Comparison of ENCODE assay signal across 10 cellular contexts in the genomic region with DNA sequence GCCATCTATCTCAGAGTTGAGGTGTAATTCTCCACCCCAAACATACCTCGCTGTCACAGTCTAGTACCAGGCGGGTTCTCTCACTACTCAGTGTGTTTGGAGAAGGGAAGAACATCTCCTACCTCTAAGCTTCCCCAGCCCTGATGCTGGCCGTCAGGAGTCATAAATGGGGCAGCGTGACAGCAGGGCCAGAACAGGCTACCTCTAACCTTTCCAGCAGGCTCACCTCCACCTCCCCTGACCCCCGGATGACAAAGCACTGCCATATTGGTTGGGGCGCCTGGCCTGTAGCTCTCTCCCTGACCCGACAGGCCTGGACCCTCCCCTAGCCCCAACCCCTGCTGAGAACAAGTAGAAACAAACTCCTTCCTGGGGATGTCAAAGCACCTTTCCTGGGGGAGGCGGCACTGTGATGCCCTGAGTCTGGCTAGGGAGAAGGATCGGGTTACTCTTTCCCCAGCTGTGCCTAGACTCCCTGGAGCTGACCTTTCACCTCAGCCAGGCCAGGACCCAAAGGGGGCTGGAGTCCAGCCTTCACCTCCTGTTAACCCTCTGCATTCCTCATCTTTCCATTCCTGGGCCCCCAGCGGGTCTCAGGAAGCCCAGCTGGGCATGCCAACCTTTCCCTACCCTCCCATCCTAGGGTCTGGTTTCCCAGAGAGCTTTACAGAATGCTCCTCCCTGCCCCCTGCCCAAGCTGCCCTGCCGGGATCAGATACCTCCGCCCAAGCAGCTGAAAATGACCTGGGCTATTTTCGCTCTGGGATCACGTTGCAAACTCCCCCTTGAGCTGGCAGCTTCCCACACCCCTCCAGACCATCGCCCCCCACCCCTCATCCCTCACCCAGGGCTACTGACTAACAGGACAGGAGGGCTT. TPM values are rescaled to one million over a fixed set of nuclear protein-coding genes. Genes with fewer than 3 reads are reported as not detected.
DNase-seq lines count a peak whose midpoint lies in the region; ATAC-seq and TF ChIP-seq lines count a peak whose summit lies in the region.
"Had no signal": no experiment of that assay in that cellular context is flagged by ENCODE, and none has a peak within 500 bp of the region (broad histone marks: within the 10 kb centered on the region; RNA-seq: fewer than 3 reads in every experiment).

No MANE protein-coding gene starts in this region.

- peaks cover 82% of the 10 kb centered on the region for H3K79me2 ChIP-seq in neural cell (replicated peaks; ENCODE audit: insufficient read depth, low read length)

- H3F3A ChIP-seq in neural cell (ENCODE audit: insufficient read depth, low read length, poor library complexity, severe bottlenecking), result peaks cover 12% of the 10 kb centered on the region

- H3K27me3 Mint-ChIP-seq in endodermal cell (ENCODE audit: insufficient read depth), result no peaks in the 10 kb centered on the region
- H3K27me3 Mint-ChIP-seq: activated T-cell treated with anti-CD3 and anti-CD28 coated beads, Interleukin-2, amount 50 U/mL, for 24 hours had no signal

- WGBS in endodermal cell (ENCODE audit: insufficient coverage in 1 of 2, insufficient read length in 1 of 2), 2 experiments, result 45 to 67% methylated on average over 1 to 15 of the region's 15 CpGs

- H3K9ac ChIP-seq in BLaER1 (no peak overlapping the region), endodermal cell (ENCODE audit: extremely low read depth, low read length, poor library complexity, severe bottlenecking) (no peak overlapping the region), neural cell (ENCODE audit: low read length) (peak overlapping the region; percentile 18)

- TF ChIP-seq EP300 in neural cell (conservative IDR thresholded peaks at IDR 0.05; ENCODE audit: poor library complexity, severe bottlenecking), result no peak

- no peaks in the 10 kb centered on the region for H3K36me3 Mint-ChIP-seq in endodermal cell (ENCODE audit: low read depth)

- H3K9me3 ChIP-seq in BLaER1 (no peaks in the 10 kb centered on the region), endodermal cell (ENCODE audit: control insufficient read depth, low read length) (no peaks in the 10 kb centered on the region), neural cell (ENCODE audit: low read length) (no peaks in the 10 kb centered on the region)

- peak overlapping the region; percentile 92 for H3K27ac Mint-ChIP-seq in endodermal cell
- H3K27ac Mint-ChIP-seq: activated T-cell treated with anti-CD3 and anti-CD28 coated beads, Interleukin-2, amount 50 U/mL, for 24 hours had no signal

- TF ChIP-seq CTCF in endodermal cell (conservative IDR thresholded peaks at IDR 0.05) (no peak), neural cell (IDR thresholded peaks at IDR 0.05; ENCODE audit: poor library complexity, severe bottlenecking) (no peak)

- no peak for TF ChIP-seq RAD21 in neural cell (conservative IDR thresholded peaks at IDR 0.05)

- no peaks in the 10 kb centered on the region for H3K9me2 ChIP-seq in neural cell (ENCODE audit: insufficient read depth, low read length)

- H3K4me2 ChIP-seq in BLaER1 (peak overlapping the region; percentile 92), neural cell (ENCODE audit: low read length) (no peak overlapping the region)

- no peaks in the 10 kb centered on the region for H3K27me3 ChIP-seq in BLaER1
- no peaks in the 10 kb centered on the region for H3K27me3 ChIP-seq in endodermal cell (ENCODE audit: control insufficient read depth, insufficient read depth, low read length, poor library complexity, severe bottlenecking)
- no peaks in the 10 kb centered on the region for H3K27me3 ChIP-seq in neural cell (ENCODE audit: insufficient read depth, low read depth, low read length)

- H3K36me3 ChIP-seq in BLaER1 (peaks cover 10% of the 10 kb centered on the region), endodermal cell (ENCODE audit: control insufficient read depth, insufficient read depth, low read length) (no peaks in the 10 kb centered on the region), neural cell (ENCODE audit: insufficient read depth, low read length) (no peaks in the 10 kb centered on the region)

- DNase-seq in NCI-H69 (lab: John Stamatoyannopoulos, UW) (peak; percentile 22), endodermal cell (peak; percentile 80)
- DNase-seq in activated CD8-positive, alpha-beta memory T cell treated with anti-CD3 and anti-CD28 coated beads, Interleukin-2, amount 50 U/mL, for 4 hours, result no peak
- DNase-seq: activated T-cell treated with anti-CD3 and anti-CD28 coated beads, Interleukin-2, amount 50 U/mL, for 24 hours; OCI-M1 had no signal

- peak overlapping the region; percentile 40 for H3K4me3 Mint-ChIP-seq in endodermal cell

- ATAC-seq in HG03520 (IDR thresholded peaks at IDR 0.05; ENCODE audit: unreplicated experiment), result no peak
- no peak for ATAC-seq in GM18502 (IDR thresholded peaks at IDR 0.05; ENCODE audit: poor library complexity, unreplicated experiment)
- ATAC-seq in GM18498 (IDR thresholded peaks at IDR 0.05; ENCODE audit: unreplicated experiment), result no peak

- peaks cover 78% of the 10 kb centered on the region for H3K4me1 Mint-ChIP-seq in endodermal cell

- H3K4me1 ChIP-seq in BLaER1, result peaks cover 100% of the 10 kb centered on the region
- H3K4me1 ChIP-seq in endodermal cell (ENCODE audit: control insufficient read depth, insufficient read depth, low read length), result peaks cover 64% of the 10 kb centered on the region

- no peak overlapping the region for H2AFZ ChIP-seq in neural cell (ENCODE audit: low read depth, low read length)

- H3K4me3 ChIP-seq in BLaER1, result no peak overlapping the region
- H3K4me3 ChIP-seq in endodermal cell (ENCODE audit: low read length), result no peak overlapping the region
- no peak overlapping the region for H3K4me3 ChIP-seq in neural cell (ENCODE audit: low read length)

- H4K20me1 ChIP-seq in BLaER1 (peaks cover 100% of the 10 kb centered on the region), neural cell (ENCODE audit: insufficient read depth) (no peaks in the 10 kb centered on the region)

- H3K9me3 Mint-ChIP-seq in endodermal cell, result no peaks in the 10 kb centered on the region
- H3K9me3 Mint-ChIP-seq: activated T-cell treated with anti-CD3 and anti-CD28 coated beads, Interleukin-2, amount 50 U/mL, for 24 hours had no signal

- H3K27ac ChIP-seq in BLaER1 (peak overlapping the region; percentile 65), endodermal cell (ENCODE audit: low read depth, low read length) (peak overlapping the region; percentile 50), neural cell (ENCODE audit: low read length) (peak overlapping the region; percentile 72)

TF ChIP-seq in neural cell, 6 proteins besides CTCF, POLR2A, EP300 and RAD21:
- TF ChIP-seq MXI1 (conservative IDR thresholded peaks at IDR 0.05; ENCODE audit: poor library complexity, severe bottlenecking), result no peak
- no peak for TF ChIP-seq POLR2AphosphoS5 (IDR thresholded peaks at IDR 0.05)
- TF ChIP-seq EZH2 (IDR thresholded peaks at IDR 0.05; ENCODE audit: borderline replicate concordance, insufficient read depth, low read length, poor library complexity, severe bottlenecking), result no peak
- TF ChIP-seq TAF1 (IDR thresholded peaks at IDR 0.05; ENCODE audit: low read depth), result no peak
- TF ChIP-seq, protein P1, sequence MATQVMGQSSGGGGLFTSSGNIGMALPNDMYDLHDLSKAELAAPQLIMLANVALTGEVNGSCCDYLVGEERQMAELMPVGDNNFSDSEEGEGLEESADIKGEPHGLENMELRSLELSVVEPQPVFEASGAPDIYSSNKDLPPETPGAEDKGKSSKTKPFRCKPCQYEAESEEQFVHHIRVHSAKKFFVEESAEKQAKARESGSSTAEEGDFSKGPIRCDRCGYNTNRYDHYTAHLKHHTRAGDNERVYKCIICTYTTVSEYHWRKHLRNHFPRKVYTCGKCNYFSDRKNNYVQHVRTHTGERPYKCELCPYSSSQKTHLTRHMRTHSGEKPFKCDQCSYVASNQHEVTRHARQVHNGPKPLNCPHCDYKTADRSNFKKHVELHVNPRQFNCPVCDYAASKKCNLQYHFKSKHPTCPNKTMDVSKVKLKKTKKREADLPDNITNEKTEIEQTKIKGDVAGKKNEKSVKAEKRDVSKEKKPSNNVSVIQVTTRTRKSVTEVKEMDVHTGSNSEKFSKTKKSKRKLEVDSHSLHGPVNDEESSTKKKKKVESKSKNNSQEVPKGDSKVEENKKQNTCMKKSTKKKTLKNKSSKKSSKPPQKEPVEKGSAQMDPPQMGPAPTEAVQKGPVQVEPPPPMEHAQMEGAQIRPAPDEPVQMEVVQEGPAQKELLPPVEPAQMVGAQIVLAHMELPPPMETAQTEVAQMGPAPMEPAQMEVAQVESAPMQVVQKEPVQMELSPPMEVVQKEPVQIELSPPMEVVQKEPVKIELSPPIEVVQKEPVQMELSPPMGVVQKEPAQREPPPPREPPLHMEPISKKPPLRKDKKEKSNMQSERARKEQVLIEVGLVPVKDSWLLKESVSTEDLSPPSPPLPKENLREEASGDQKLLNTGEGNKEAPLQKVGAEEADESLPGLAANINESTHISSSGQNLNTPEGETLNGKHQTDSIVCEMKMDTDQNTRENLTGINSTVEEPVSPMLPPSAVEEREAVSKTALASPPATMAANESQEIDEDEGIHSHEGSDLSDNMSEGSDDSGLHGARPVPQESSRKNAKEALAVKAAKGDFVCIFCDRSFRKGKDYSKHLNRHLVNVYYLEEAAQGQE (IDR thresholded peaks at IDR 0.05; ENCODE audit: borderline replicate concordance), result no peak

RNA-seq across cellular contexts. Expression of a gene that starts 34.2 kb away (rescaled TPM):
- 10 to 100 TPM; 39.3 to 41.2 TPM for total RNA-seq in endodermal cell
- polyA plus RNA-seq in endodermal cell (2013, experiment 1 of 2), result 52.1 TPM
- polyA plus RNA-seq in endodermal cell (2013, experiment 2 of 2), result 50.1 TPM
- polyA plus RNA-seq in neural cell, result 5.3 and 18.4 TPM in 2 replicates
- 28.0 and 30.7 TPM in 2 replicates for polyA minus RNA-seq in neural cell
